12 cellular contexts compared by ENCODE assay signal in the genomic region with DNA sequence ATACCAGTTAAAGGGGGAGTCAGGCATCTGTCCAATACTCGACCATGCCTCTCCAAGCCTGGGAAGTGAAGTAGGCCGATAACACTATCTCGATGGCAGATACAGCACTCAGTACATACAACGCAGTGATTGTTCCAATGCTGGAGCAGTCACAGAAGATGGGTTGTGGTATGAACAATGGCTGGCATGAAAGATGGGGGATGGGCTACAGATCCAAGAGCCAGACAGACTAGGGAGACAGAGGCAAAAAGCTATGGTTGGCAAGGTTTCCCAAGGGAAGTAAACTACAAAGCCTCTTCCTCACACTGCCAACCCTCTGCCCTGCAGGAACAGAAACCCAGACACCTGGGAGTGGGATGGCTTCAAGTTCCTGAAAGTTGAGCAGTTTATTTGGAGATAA. TPM values are rescaled to one million over a fixed set of nuclear protein-coding genes. Genes with fewer than 3 reads are reported as not detected.
A peak's percentile ranks its signal among the peaks of the same experiment; 100 is the strongest.
DNase-seq lines count a peak whose midpoint lies in the region; ATAC-seq, FAIRE-seq and TF ChIP-seq lines count a peak whose summit lies in the region.
"Had no signal": no experiment of that assay in that cellular context is flagged by ENCODE, and none has a peak within 500 bp of the region (broad histone marks: within the 10 kb centered on the region; RNA-seq: fewer than 3 reads in every experiment).

No MANE protein-coding gene starts in this region.

- H3K4me1 ChIP-seq in right cardiac atrium (ENCODE audit: control insufficient read depth, insufficient read depth, low read length) (peaks cover 34% of the 10 kb centered on the region), muscle layer of duodenum (ENCODE audit: control insufficient read depth in 1 of 2, insufficient read depth in 2 of 2, low read length in 2 of 2) (peaks cover 30 to 46% of the 10 kb centered on the region in 2 donors), upper lobe of left lung (peaks cover 67 to 80% (median 73%) of the 10 kb centered on the region in 4 donors), GM23248 (ENCODE audit: insufficient read depth) (peaks cover 61% of the 10 kb centered on the region), prostate gland (replicated peaks) (peaks cover 14% of the 10 kb centered on the region)
- H3K4me1 ChIP-seq: BE2C had no signal

- no peaks in the 10 kb centered on the region for H3K9me3 Mint-ChIP-seq in endothelial cell (ENCODE audit: unreplicated experiment)

- H3K27ac ChIP-seq in right cardiac atrium (ENCODE audit: low read length) (peak overlapping the region; percentile 25), muscle layer of duodenum (ENCODE audit: low read length) (peak overlapping the region; percentile 1), upper lobe of left lung (peak overlapping the region in 3 of 4 donors; percentile 48 to 75 (median 71)), GM23248 (no peak overlapping the region), prostate gland (no peak overlapping the region)
- H3K27ac ChIP-seq: RWPE1 had no signal

- H4K20me1 ChIP-seq in GM23248 (ENCODE audit: insufficient read depth), result no peaks in the 10 kb centered on the region; the same call in 1 of the 2 replicates

- H3K9me3 ChIP-seq in right cardiac atrium (ENCODE audit: control insufficient read depth, low read length) (no peaks in the 10 kb centered on the region), muscle layer of duodenum (ENCODE audit: control insufficient read depth in 1 of 2, low read length in 2 of 2) (no peaks in the 10 kb centered on the region), upper lobe of left lung (no peaks in the 10 kb centered on the region), GM23248 (ENCODE audit: low read depth) (no peaks in the 10 kb centered on the region), prostate gland (no peaks in the 10 kb centered on the region)
- H3K9me3 ChIP-seq: BE2C had no signal

- no peak for TF ChIP-seq EP300 in upper lobe of left lung (IDR thresholded peaks at IDR 0.05)

- DNase-seq in right cardiac atrium (no peak), left ventricle myocardium superior (no peak), endothelial cell (ENCODE audit: low spot score) (no peak), upper lobe of left lung (no peak), GM23248 (no peak), GM12892 (ENCODE audit: insufficient read length) (no peak), prostate gland (ENCODE audit: low spot score) (no peak)
- DNase-seq: BE2C; NCI-H1417 treated with DMSO at 0.1 percent for 48 hours; stimulated activated CD4-positive, alpha-beta T cell treated with anti-CD3 and anti-CD28 coated beads, Interleukin-15, amount 100 ng/mL, for 24 hours had no signal

- peaks cover 84% of the 10 kb centered on the region for H3K4me1 Mint-ChIP-seq in endothelial cell (ENCODE audit: unreplicated experiment)

- H3K27me3 Mint-ChIP-seq in endothelial cell (ENCODE audit: unreplicated experiment), result peaks cover 7% of the 10 kb centered on the region

- H3K79me2 ChIP-seq in GM23248 (ENCODE audit: insufficient read depth), result peaks cover 95% of the 10 kb centered on the region

- H3K9ac ChIP-seq in GM23248, result no peak overlapping the region

- intact Hi-C loops in right cardiac atrium (cut with DNase I) (loop anchor here in 1 of 4 donors (5.0 kb wide), 1 partner anchor 36 kb away; no protein-coding TSS in a partner anchor), left ventricle myocardium superior (cut with micrococcal nuclease) (no loop called here), prostate gland (cut with DNase I) (no loop called here)

- peaks cover 29% of the 10 kb centered on the region for H3F3A ChIP-seq in GM23248 (ENCODE audit: insufficient read depth)

- no peak overlapping the region for H3K4me2 ChIP-seq in GM23248 (ENCODE audit: unreplicated experiment)

- in situ Hi-C loops in GM23248 (cut with MboI), result no loop called here

- peaks cover 0 to 27% of the 10 kb centered on the region in 2 donors for H3K36me3 ChIP-seq in muscle layer of duodenum (ENCODE audit: control insufficient read depth in 1 of 2, insufficient read depth in 2 of 2, low read length in 2 of 2)
- H3K36me3 ChIP-seq in upper lobe of left lung, result peaks cover 0 to 67% (median 12%) of the 10 kb centered on the region in 4 donors
- H3K36me3 ChIP-seq in GM23248 (ENCODE audit: low read depth), result peaks cover 4% of the 10 kb centered on the region; the same call in 1 of the 2 replicates
- no peaks in the 10 kb centered on the region for H3K36me3 ChIP-seq in prostate gland
- H3K36me3 ChIP-seq: BE2C had no signal

- WGBS in right cardiac atrium, result 30% methylated on average over 4 of the region's 4 CpGs
- WGBS in upper lobe of left lung, 2 donors, result 51 to 62% methylated on average over 4 of the region's 4 CpGs
- WGBS in GM23248 (ENCODE audit: low coverage in 1 of 2, low lambda C conversion rate in 2 of 2, missing lambda C conversion rate in 2 of 2), 2 experiments, result 96 to 98% methylated on average over 4 of the region's 4 CpGs
- WGBS in prostate gland, result 36% methylated on average over 4 of the region's 4 CpGs

- TF ChIP-seq CTCF in endothelial cell (IDR thresholded peaks at IDR 0.05; ENCODE audit: unreplicated experiment) (no peak), upper lobe of left lung (IDR thresholded peaks at IDR 0.05) (no peak), prostate gland (IDR thresholded peaks at IDR 0.05) (no peak)

- H3K4me3 ChIP-seq in right cardiac atrium (ENCODE audit: low read length) (no peak overlapping the region), muscle layer of duodenum (ENCODE audit: low read depth in 1 of 2, low read length in 2 of 2) (no peak overlapping the region), upper lobe of left lung (no peak overlapping the region), GM23248 (no peak overlapping the region), prostate gland (no peak overlapping the region)

- TF ChIP-seq POLR2A in upper lobe of left lung (IDR thresholded peaks at IDR 0.05) (no peak), GM12892 (IDR thresholded peaks at IDR 0.05; ENCODE audit: low read depth, low read length) (no peak), prostate gland (IDR thresholded peaks at IDR 0.05) (no peak)

- no peak for FAIRE-seq in GM12892 (lab: Jason Lieb, UNC)

- H2AFZ ChIP-seq in GM23248, result no peak overlapping the region

- H3K27me3 ChIP-seq in right cardiac atrium (ENCODE audit: control insufficient read depth, insufficient read depth) (no peaks in the 10 kb centered on the region), muscle layer of duodenum (ENCODE audit: low read depth, low read length) (no peaks in the 10 kb centered on the region), upper lobe of left lung (no peaks in the 10 kb centered on the region), GM23248 (replicated peaks; ENCODE audit: insufficient read depth) (no peaks in the 10 kb centered on the region), prostate gland (replicated peaks; ENCODE audit: insufficient read depth) (no peaks in the 10 kb centered on the region)
- H3K27me3 ChIP-seq: BE2C had no signal

- H3K36me3 Mint-ChIP-seq in endothelial cell (ENCODE audit: low read depth, unreplicated experiment), result peaks cover 49% of the 10 kb centered on the region

- peak overlapping the region; percentile 75 for H3K4me3 Mint-ChIP-seq in endothelial cell (ENCODE audit: unreplicated experiment)

- peak overlapping the region; percentile 98 for H3K27ac Mint-ChIP-seq in endothelial cell (ENCODE audit: unreplicated experiment)

- H3K9me2 ChIP-seq in GM23248 (ENCODE audit: insufficient read depth), result no peaks in the 10 kb centered on the region

- peak in 1 of 2 donors; percentile 2 for ATAC-seq in right cardiac atrium
- no peak for ATAC-seq in left ventricle myocardium superior
- ATAC-seq in upper lobe of left lung (ENCODE audit: low FRiP score in 2 of 2), result no peak

RNA-seq across cellular contexts. Expression of a gene that starts 19.2 kb away (rescaled TPM):
- 100 to 1,000 TPM; 105 to 162 (median 140) TPM for total RNA-seq in right cardiac atrium
- polyA plus RNA-seq in right cardiac atrium, result 129 TPM
- 135 TPM for total RNA-seq in left ventricle myocardium superior
- total RNA-seq in endothelial cell (ENCODE audit: unreplicated experiment), result 952 TPM
- total RNA-seq in upper lobe of left lung, result 100 to 1,000 TPM in 5 of 6 donors, 10 to 100 TPM in 1; 75.4 to 328 (median 160) TPM
- 150 and 162 TPM in 2 replicates for total RNA-seq in GM23248 (2014; rRNA removed; shearing (Covaris generic))
- 844 and 887 TPM in 2 replicates for polyA plus RNA-seq in GM23248 (2016; fragmentation: Nextera tagmentation; extraction: Ambion mirVana)
- polyA plus RNA-seq in GM12892 (2012; ENCODE audit: missing spikeins), result 207 TPM
- 100 to 1,000 TPM; 103 to 161 TPM for total RNA-seq in prostate gland

RNA-seq across cellular contexts. Expression of a gene that starts 44.7 kb away (rescaled TPM):
- total RNA-seq in right cardiac atrium (1 to 10 TPM; 1.9 to 2.2 (median 2.2) TPM), left ventricle myocardium superior (1.5 TPM), endothelial cell (ENCODE audit: unreplicated experiment) (10.1 TPM), upper lobe of left lung (10 to 100 TPM in 5 of 6 donors, 1 to 10 TPM in 1; 6.3 to 34.0 (median 15.9) TPM), prostate gland (1 to 10 TPM; 4.0 to 7.3 TPM)
- polyA plus RNA-seq in right cardiac atrium (2.0 TPM), GM23248 (2016; fragmentation: Nextera tagmentation; extraction: Ambion mirVana) (4.1 and 4.2 TPM in 2 replicates)
- total RNA-seq in GM23248 (2014; rRNA removed; shearing (Covaris generic)), result 4.9 and 5.5 TPM in 2 replicates
- polyA plus RNA-seq in GM12892 (2012; ENCODE audit: missing spikeins), result 1.1 TPM

Comparison
In these comparisons a context has a peak if more than half of its experiments do, and no peak if none do; other contexts are left out.
1. H3K27ac ChIP-seq: peak in right cardiac atrium (single experiment), muscle layer of duodenum (single experiment) and upper lobe of left lung (3 of 4); none in GM23248 (single experiment) and prostate gland (0 of 2).